In genomic region chr4:58611012-58611411, GRCh38 we compare ENCODE assay signal across 32 cellular contexts.
"Had no signal": no experiment of that assay in that cellular context is flagged by ENCODE, and none has a peak within 500 bp of the region (broad histone marks: within the 10 kb centered on the region; RNA-seq: fewer than 3 reads in every experiment).

No MANE protein-coding gene starts in this region.

- H3K4me1 ChIP-seq: adrenal gland, ascending aorta, body of pancreas, breast epithelium had no signal

- H3K27me3 ChIP-seq: adrenal gland, ascending aorta, body of pancreas, brain microvascular endothelial cell, breast epithelium, cardiac muscle cell had no signal

- H3K36me3 ChIP-seq: adrenal gland, ascending aorta, brain microvascular endothelial cell, breast epithelium, cardiac muscle cell had no signal

- H3K27ac ChIP-seq: adrenal gland, ascending aorta, body of pancreas, brain microvascular endothelial cell, breast epithelium, cardiac muscle cell had no signal

- ATAC-seq: activated naive CD4-positive, alpha-beta T cell treated with anti-CD3 and anti-CD28 coated beads, Interleukin-2, amount 50 U/mL, for 72 hours; activated naive CD8-positive, alpha-beta T cell treated with anti-CD3 and anti-CD28 coated beads, Interleukin-2, amount 50 U/mL, for 24 hours; activated T-cell treated with anti-CD3 and anti-CD28 coated beads, Interleukin-2, amount 50 U/mL, for 4 hours; activated T-cell treated with anti-CD3 and anti-CD28 coated beads, Interleukin-2, amount 50 U/mL, for 72 hours; activated T-helper 17 cell treated with anti-CD3 and anti-CD28 coated beads, Interleukin-2, amount 50 U/mL, for 72 hours; body of pancreas had no signal

- H3K4me3 ChIP-seq: adrenal gland, ascending aorta, body of pancreas, breast epithelium, cardiac muscle cell had no signal

- DNase-seq: activated effector memory CD4-positive, alpha-beta T cell treated with anti-CD3 and anti-CD28 coated beads, Interleukin-2, amount 50 U/mL, for 16 hours; activated effector memory CD4-positive, alpha-beta T cell treated with Interleukin-2 at 50 U/mL for 16 hours; activated gamma-delta T cell; activated gamma-delta T cell treated with Interleukin-2 at 50 U/mL for 16 hours; activated naive CD4-positive, alpha-beta T cell; activated naive CD4-positive, alpha-beta T cell treated with anti-CD3 and anti-CD28 coated beads for 36 hours; activated naive CD4-positive, alpha-beta T cell treated with anti-CD3 and anti-CD28 coated beads, Interleukin-2, amount 10 ng/mL, durations not matched to agents 7 days and 5 days; activated naive CD4-positive, alpha-beta T cell treated with anti-CD3 and anti-CD28 coated beads, Interleukin-2, amount 50 U/mL, for 16 hours; activated naive CD4-positive, alpha-beta T cell treated with Interleukin-2 at 50 U/mL for 16 hours; activated naive CD8-positive, alpha-beta T cell treated with anti-CD3 and anti-CD28 coated beads for 36 hours; activated naive CD8-positive, alpha-beta T cell treated with anti-CD3 and anti-CD28 coated beads, Interleukin-2, amount 10 ng/mL, durations not matched to agents 7 days and 5 days; activated naive CD8-positive, alpha-beta T cell treated with anti-CD3 and anti-CD28 coated beads, Interleukin-2, amount 50 U/mL, for 24 hours; activated T-cell treated with anti-CD3 and anti-CD28 coated beads, Interleukin-2, amount 50 U/mL, for 1 hour; activated T-cell treated with anti-CD3 and anti-CD28 coated beads, Interleukin-2, amount 50 U/mL, for 24 hours; activated T-cell treated with anti-CD3 and anti-CD28 coated beads, Interleukin-2, amount 50 U/mL, for 4 hours; activated T-cell treated with anti-CD3 and anti-CD28 coated beads, Interleukin-2, amount 50 U/mL, for 48 hours; activated T-cell treated with anti-CD3 and anti-CD28 coated beads, Interleukin-2, amount 50 U/mL, for 72 hours; adrenal gland; amniotic stem cell; amygdala; anterior cingulate cortex; aorta; body of pancreas; brain microvascular endothelial cell; caudate nucleus; central memory CD4-positive, alpha-beta T cell; cerebellar nuclear complex had no signal

- H3K9me3 ChIP-seq: adrenal gland, ascending aorta, body of pancreas, breast epithelium had no signal
